Comparison of ENCODE assay signal across 1 cellular context in the genomic region with DNA sequence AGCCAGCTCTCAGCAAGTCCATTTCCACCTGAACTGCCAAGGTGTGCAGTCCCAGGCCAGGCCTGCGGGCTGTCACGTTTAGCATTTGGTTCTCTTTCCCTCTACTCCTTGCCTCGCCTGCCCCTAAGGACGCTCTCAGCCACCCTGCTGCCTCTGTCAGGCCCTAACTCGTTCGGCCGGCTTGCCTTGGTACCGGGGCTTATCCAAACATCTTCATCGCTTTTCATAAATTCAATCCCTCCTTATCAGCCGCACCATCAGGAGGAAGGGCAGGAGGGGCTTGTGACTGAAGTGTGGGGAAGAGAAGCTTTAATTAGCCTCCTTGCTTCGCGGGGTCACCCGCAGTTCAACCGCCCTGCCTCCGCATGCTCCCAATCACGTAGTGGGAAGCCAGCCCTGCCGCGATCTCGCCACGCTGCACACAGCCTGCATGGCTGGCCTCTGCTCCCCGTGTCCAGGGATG.
TF ChIP-seq lines count a peak whose summit lies in the region.

No MANE protein-coding gene starts in this region.

TF ChIP-seq in HCT116, 20 proteins besides CTCF, POLR2A, EP300 and RAD21 (continued from another document):
- TF ChIP-seq, protein P1, sequence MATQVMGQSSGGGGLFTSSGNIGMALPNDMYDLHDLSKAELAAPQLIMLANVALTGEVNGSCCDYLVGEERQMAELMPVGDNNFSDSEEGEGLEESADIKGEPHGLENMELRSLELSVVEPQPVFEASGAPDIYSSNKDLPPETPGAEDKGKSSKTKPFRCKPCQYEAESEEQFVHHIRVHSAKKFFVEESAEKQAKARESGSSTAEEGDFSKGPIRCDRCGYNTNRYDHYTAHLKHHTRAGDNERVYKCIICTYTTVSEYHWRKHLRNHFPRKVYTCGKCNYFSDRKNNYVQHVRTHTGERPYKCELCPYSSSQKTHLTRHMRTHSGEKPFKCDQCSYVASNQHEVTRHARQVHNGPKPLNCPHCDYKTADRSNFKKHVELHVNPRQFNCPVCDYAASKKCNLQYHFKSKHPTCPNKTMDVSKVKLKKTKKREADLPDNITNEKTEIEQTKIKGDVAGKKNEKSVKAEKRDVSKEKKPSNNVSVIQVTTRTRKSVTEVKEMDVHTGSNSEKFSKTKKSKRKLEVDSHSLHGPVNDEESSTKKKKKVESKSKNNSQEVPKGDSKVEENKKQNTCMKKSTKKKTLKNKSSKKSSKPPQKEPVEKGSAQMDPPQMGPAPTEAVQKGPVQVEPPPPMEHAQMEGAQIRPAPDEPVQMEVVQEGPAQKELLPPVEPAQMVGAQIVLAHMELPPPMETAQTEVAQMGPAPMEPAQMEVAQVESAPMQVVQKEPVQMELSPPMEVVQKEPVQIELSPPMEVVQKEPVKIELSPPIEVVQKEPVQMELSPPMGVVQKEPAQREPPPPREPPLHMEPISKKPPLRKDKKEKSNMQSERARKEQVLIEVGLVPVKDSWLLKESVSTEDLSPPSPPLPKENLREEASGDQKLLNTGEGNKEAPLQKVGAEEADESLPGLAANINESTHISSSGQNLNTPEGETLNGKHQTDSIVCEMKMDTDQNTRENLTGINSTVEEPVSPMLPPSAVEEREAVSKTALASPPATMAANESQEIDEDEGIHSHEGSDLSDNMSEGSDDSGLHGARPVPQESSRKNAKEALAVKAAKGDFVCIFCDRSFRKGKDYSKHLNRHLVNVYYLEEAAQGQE (IDR thresholded peaks at IDR 0.05; ENCODE audit: low read depth): no peak
- TF ChIP-seq ZNF274 (IDR thresholded peaks at IDR 0.05; ENCODE audit: low read depth, low read length): no peak
- TF ChIP-seq TCF7L2 (IDR thresholded peaks at IDR 0.05; ENCODE audit: borderline replicate concordance, extremely low read depth, insufficient read depth, insufficient read length): no peak
